In the genomic region with DNA sequence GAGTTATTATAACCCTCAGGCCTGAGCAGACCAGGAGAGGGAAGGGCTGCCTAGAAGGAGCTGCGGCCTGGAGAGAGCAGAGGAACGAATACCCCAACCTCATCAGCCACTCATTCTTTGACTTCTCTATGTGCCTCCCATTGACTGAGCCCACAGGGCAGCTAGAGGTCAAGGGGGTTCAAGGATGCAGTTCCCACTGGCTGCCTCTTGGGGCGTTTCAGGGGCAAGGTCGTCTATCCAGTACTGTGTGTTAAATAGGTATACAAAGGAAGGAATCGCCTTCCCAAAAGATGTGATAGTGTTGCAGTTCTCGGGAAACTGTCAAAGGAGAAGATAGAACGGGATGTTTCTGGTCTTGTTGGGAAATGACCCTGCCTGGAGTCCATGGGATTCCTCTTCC, we compare ENCODE assay signal across 15 cellular contexts.
DNase-seq lines count a peak whose midpoint lies in the region; ATAC-seq, FAIRE-seq and TF ChIP-seq lines count a peak whose summit lies in the region.
"Had no signal": no experiment of that assay in that cellular context is flagged by ENCODE, and none has a peak within 500 bp of the region (broad histone marks: within the 10 kb centered on the region; RNA-seq: fewer than 3 reads in every experiment).

No MANE protein-coding gene starts in this region.

- TF ChIP-seq POLR2A in GM12878 (IDR thresholded peaks at IDR 0.05; ENCODE audit: low read depth, low read length), result no peak

- TF ChIP-seq CTCF in GM23338 (conservative IDR thresholded peaks at IDR 0.05; ENCODE audit: low read depth in 2 of 2) (peak; percentile 53 to 70), GM12878 (IDR thresholded peaks at IDR 0.05 in 2 of 3, conservative IDR thresholded peaks at IDR 0.05 in 1 of 3; ENCODE audit: control insufficient read depth in 2 of 3, extremely low read depth in 1 of 3, insufficient read depth in 1 of 3, low read depth in 3 of 3, low read length in 3 of 3) (peak in 2 of 3 experiments; percentile 34 to 52; a peak in 2 of 6 replicates), mesothelial cell of epicardium (IDR thresholded peaks at IDR 0.05; ENCODE audit: unreplicated experiment) (peak; percentile 11)

- H3K27ac ChIP-seq in GM23338 (ENCODE audit: low read depth) (no peak overlapping the region), GM12878 (ENCODE audit: control insufficient read depth, insufficient read depth) (no peak overlapping the region)

- H3K4me3 ChIP-seq in GM23338 (no peak overlapping the region), GM12878 (no peak overlapping the region)
- H3K4me3 ChIP-seq: esophagus muscularis mucosa had no signal

- RAD21 ChIA-PET in GM12878 (lab: Charles Lee; ENCODE audit: unreplicated experiment), result no interaction called here

- no peaks in the 10 kb centered on the region for H3K79me2 ChIP-seq in GM23338 (replicated peaks; ENCODE audit: insufficient read depth)
- no peaks in the 10 kb centered on the region for H3K79me2 ChIP-seq in GM12878 (ENCODE audit: control insufficient read depth, insufficient read depth, low read length)

- no peaks in the 10 kb centered on the region for H3F3A ChIP-seq in GM23338 (replicated peaks; ENCODE audit: low read depth)

- H2AFZ ChIP-seq in GM23338 (no peak overlapping the region), GM12878 (ENCODE audit: control insufficient read depth, low read depth, low read length) (no peak overlapping the region)

- BruUV-seq in GM12878 (replicated peaks; lab: Mats Ljungman, UMichigan), result no TSS peak

- TF ChIP-seq RAD21 in GM12878 (IDR thresholded peaks at IDR 0.05; ENCODE audit: insufficient read depth, low read depth, low read length), result no peak

- TF ChIP-seq EP300 in GM12878 (IDR thresholded peaks at IDR 0.05; ENCODE audit: borderline replicate concordance in 1 of 2, control insufficient read depth in 1 of 2, low read depth in 2 of 2, low read length in 2 of 2), result no peak

- CTCF ChIA-PET in GM12878 (lab: Yijun Ruan, JAX), result no interaction called here

- DNase-seq in NCI-H82 (lab: John Stamatoyannopoulos, UW), result peak; percentile 16
- no peak for DNase-seq in NCI-H82 treated with DMSO at 0.1 percent for 48 hours (lab: John Stamatoyannopoulos, UW; ENCODE audit: unreplicated experiment)
- peak; percentile 76 for DNase-seq in GM23338 (ENCODE audit: low spot score)
- no peak for DNase-seq in GM12878 (ENCODE audit: low read depth, low spot score)
- no peak for DNase-seq in mesothelial cell of epicardium (ENCODE audit: low spot score in 2 of 2, unreplicated experiment in 2 of 2)
- DNase-seq: MV-4-11, natural killer cell, small intestine, T-helper 1 cell had no signal

- no peak overlapping the region for H3K9ac ChIP-seq in GM12878 (ENCODE audit: control insufficient read depth, insufficient read depth, low read length)

- in situ Hi-C loops in GM12878 (cut with MboI), result no loop called here

- H3K27me3 Mint-ChIP-seq in GM23338 (ENCODE audit: insufficient read depth, low read depth, poor library complexity) (peaks cover 2% of the 10 kb centered on the region), mesothelial cell of epicardium (ENCODE audit: low read depth) (peaks cover 50% of the 10 kb centered on the region)

- ATAC-seq in GM23338, result peak; percentile 99
- ATAC-seq in GM12878, result peak; percentile 68
- no peak for ATAC-seq in GM19023 (IDR thresholded peaks at IDR 0.05; ENCODE audit: unreplicated experiment)
- ATAC-seq in GM18870 (IDR thresholded peaks at IDR 0.05; ENCODE audit: unreplicated experiment), result no peak
- ATAC-seq in GM18873 (IDR thresholded peaks at IDR 0.05; ENCODE audit: low FRiP score, unreplicated experiment), result no peak

- H3K4me2 ChIP-seq in GM23338 (no peak overlapping the region), GM12878 (ENCODE audit: control insufficient read depth, insufficient read depth) (no peak overlapping the region)

- H3K36me3 Mint-ChIP-seq in GM23338 (ENCODE audit: low read depth) (no peaks in the 10 kb centered on the region), mesothelial cell of epicardium (no peaks in the 10 kb centered on the region)
- H3K36me3 Mint-ChIP-seq: activated naive CD4-positive, alpha-beta T cell treated with anti-CD3 and anti-CD28 coated beads, Interleukin-2, amount 50 U/mL, for 24 hours; natural killer cell had no signal

- intact Hi-C loops in GM12878 (cut with micrococcal nuclease; ENCODE audit: unreplicated experiment), result no loop called here

- H3K9me3 Mint-ChIP-seq in GM23338 (no peaks in the 10 kb centered on the region; the same call in 2 of the 3 replicates), mesothelial cell of epicardium (no peaks in the 10 kb centered on the region)
- H3K9me3 Mint-ChIP-seq: activated naive CD4-positive, alpha-beta T cell treated with anti-CD3 and anti-CD28 coated beads, Interleukin-2, amount 50 U/mL, for 24 hours; natural killer cell had no signal

- H4K20me1 ChIP-seq in GM23338 (replicated peaks; ENCODE audit: insufficient read depth), result no peaks in the 10 kb centered on the region
- H4K20me1 ChIP-seq in GM12878 (ENCODE audit: control insufficient read depth, insufficient read depth), result no peaks in the 10 kb centered on the region

- H3K27ac Mint-ChIP-seq in GM23338 (no peak overlapping the region), mesothelial cell of epicardium (no peak overlapping the region)
- H3K27ac Mint-ChIP-seq: activated naive CD4-positive, alpha-beta T cell treated with anti-CD3 and anti-CD28 coated beads, Interleukin-2, amount 50 U/mL, for 24 hours; natural killer cell had no signal

- H3K4me1 Mint-ChIP-seq in GM23338, result no peaks in the 10 kb centered on the region
- no peaks in the 10 kb centered on the region for H3K4me1 Mint-ChIP-seq in mesothelial cell of epicardium
- H3K4me1 Mint-ChIP-seq: activated naive CD4-positive, alpha-beta T cell treated with anti-CD3 and anti-CD28 coated beads, Interleukin-2, amount 50 U/mL, for 24 hours; natural killer cell had no signal

- H3K9me2 ChIP-seq in GM23338 (ENCODE audit: insufficient read depth), result no peaks in the 10 kb centered on the region

- POLR2A ChIA-PET in GM12878 (lab: Charles Lee), result no interaction called here

- SMC1A ChIA-PET in GM12878 (lab: Charles Lee; ENCODE audit: uncharacterized antibody, unreplicated experiment), result no interaction called here

- no peaks in the 10 kb centered on the region for H3K27me3 ChIP-seq in GM23338 (ENCODE audit: insufficient read depth)
- H3K27me3 ChIP-seq in GM12878 (replicated peaks in 1 of 2; ENCODE audit: control insufficient read depth in 2 of 2, insufficient read depth in 2 of 2, low read length in 1 of 2), result no peaks in the 10 kb centered on the region
- H3K27me3 ChIP-seq: esophagus muscularis mucosa had no signal

- WGBS in GM12878 (ENCODE audit: insufficient coverage, insufficient replicate concordance, low lambda C conversion rate, missing lambda C conversion rate), result 13% methylated on average over 7 of the region's 7 CpGs

- no peaks in the 10 kb centered on the region for H3K36me3 ChIP-seq in GM23338 (ENCODE audit: insufficient read depth)
- no peaks in the 10 kb centered on the region for H3K36me3 ChIP-seq in GM12878 (ENCODE audit: control insufficient read depth in 2 of 2, insufficient read depth in 2 of 2, low read length in 1 of 2)
- H3K36me3 ChIP-seq: esophagus muscularis mucosa had no signal

- H3K9me3 ChIP-seq in GM12878 (replicated peaks; ENCODE audit: control insufficient read depth, insufficient read depth, low read length), result no peaks in the 10 kb centered on the region
- H3K9me3 ChIP-seq: esophagus muscularis mucosa had no signal

- H3K4me3 Mint-ChIP-seq in GM23338 (no peak overlapping the region), mesothelial cell of epicardium (no peak overlapping the region)
- H3K4me3 Mint-ChIP-seq: activated naive CD4-positive, alpha-beta T cell treated with anti-CD3 and anti-CD28 coated beads, Interleukin-2, amount 50 U/mL, for 24 hours; natural killer cell had no signal

- FAIRE-seq in GM12878 (lab: Jason Lieb, UNC), result no peak
- FAIRE-seq: A204.1, small intestine had no signal

- H3K4me1 ChIP-seq in GM23338 (ENCODE audit: insufficient read depth), result no peaks in the 10 kb centered on the region
- H3K4me1 ChIP-seq in GM12878 (ENCODE audit: control insufficient read depth, insufficient read depth, low read length), result no peaks in the 10 kb centered on the region

TF ChIP-seq in GM23338, 12 proteins besides CTCF, POLR2A, EP300 and RAD21 (continues in another document):
- no peak for TF ChIP-seq JUNB (IDR thresholded peaks at IDR 0.05; ENCODE audit: unreplicated experiment)

TF ChIP-seq in GM12878, 131 proteins besides CTCF, POLR2A, EP300 and RAD21 (continues in another document):
- TF ChIP-seq ZZZ3 (IDR thresholded peaks at IDR 0.05; ENCODE audit: control insufficient read depth, insufficient read length, low read depth) (no peak), ZBED1 (IDR thresholded peaks at IDR 0.05; ENCODE audit: borderline replicate concordance) (no peak), TARDBP (IDR thresholded peaks at IDR 0.05; ENCODE audit: borderline replicate concordance) (no peak), SREBF2 (IDR thresholded peaks at IDR 0.05; ENCODE audit: low read length) (no peak), EGR1 (IDR thresholded peaks at IDR 0.05; ENCODE audit: borderline replicate concordance in 1 of 2, low read depth in 2 of 2, low read length in 2 of 2) (no peak), NFIC (IDR thresholded peaks at IDR 0.05; ENCODE audit: low read depth, low read length) (no peak), HDGF (IDR thresholded peaks at IDR 0.05) (no peak), SP1 (IDR thresholded peaks at IDR 0.05; ENCODE audit: low read depth, low read length) (no peak), SUPT20H (IDR thresholded peaks at IDR 0.05; ENCODE audit: borderline replicate concordance, control insufficient read depth, low read depth, low read length) (no peak)

Comparison
In these comparisons a context has a peak if more than half of its experiments do, and no peak if none do; other contexts are left out.
1. DNase-seq: peak in NCI-H82 (single experiment) and GM23338 (single experiment); none in NCI-H82 treated with DMSO at 0.1 percent for 48 hours (single experiment), GM12878 (single experiment) and mesothelial cell of epicardium (0 of 2).
2. ATAC-seq: peak in GM23338 (single experiment) and GM12878 (single experiment); none in GM19023 (single experiment), GM18870 (single experiment) and GM18873 (single experiment).
3. CTCF ChIP-seq: peak in every context shown above with its lines; median percentile 62 in GM23338; 43 in GM12878; 11 in mesothelial cell of epicardium.